13 cellular contexts compared by ENCODE assay signal in genomic region chr15:98805434-98806274, GRCh38.
DNase-seq lines count a peak whose midpoint lies in the region; TF ChIP-seq lines count a peak whose summit lies in the region.
"Had no signal": no experiment of that assay in that cellular context is flagged by ENCODE, and none has a peak within 500 bp of the region (broad histone marks: within the 10 kb centered on the region; RNA-seq: fewer than 3 reads in every experiment).

No MANE protein-coding gene starts in this region.

- H3K4me3 Mint-ChIP-seq in chondrocyte (ENCODE audit: unreplicated experiment) (no peak overlapping the region), osteocyte (ENCODE audit: unreplicated experiment) (no peak overlapping the region)

- no peak overlapping the region for H3K27ac ChIP-seq in Karpas-422 (ENCODE audit: low read length)
- H3K27ac ChIP-seq: KMS-11 had no signal

- no peaks in the 10 kb centered on the region for H3K36me3 Mint-ChIP-seq in chondrocyte (ENCODE audit: low read depth)
- peaks cover 2% of the 10 kb centered on the region for H3K36me3 Mint-ChIP-seq in osteocyte (ENCODE audit: unreplicated experiment)

- no peaks in the 10 kb centered on the region for H3K9me3 ChIP-seq in Karpas-422 (ENCODE audit: low read length)

- H3K27me3 Mint-ChIP-seq in chondrocyte (ENCODE audit: low read depth) (no peaks in the 10 kb centered on the region), osteocyte (ENCODE audit: unreplicated experiment) (no peaks in the 10 kb centered on the region)

- H3K4me1 ChIP-seq in Karpas-422 (ENCODE audit: low read length): no peaks in the 10 kb centered on the region

- no peaks in the 10 kb centered on the region for H3K27me3 ChIP-seq in Karpas-422 (ENCODE audit: low read length)

- H3K9ac ChIP-seq in Karpas-422 (ENCODE audit: low read length): no peak overlapping the region
- H3K9ac ChIP-seq: KMS-11 had no signal

- no peaks in the 10 kb centered on the region for H3K9me3 Mint-ChIP-seq in chondrocyte (ENCODE audit: low read depth)
- H3K9me3 Mint-ChIP-seq in osteocyte (ENCODE audit: unreplicated experiment): no peaks in the 10 kb centered on the region

- no peak overlapping the region for H2AFZ ChIP-seq in Karpas-422 (ENCODE audit: low read length)

- no peaks in the 10 kb centered on the region for H3K9me2 ChIP-seq in Karpas-422 (replicated peaks; ENCODE audit: insufficient read depth, low read length)

- no peaks in the 10 kb centered on the region for H3K36me3 ChIP-seq in Karpas-422 (ENCODE audit: insufficient read depth, low read length)

- H3K4me3 ChIP-seq in GM12864 (ENCODE audit: low read depth, low read length) (no peak overlapping the region), Karpas-422 (ENCODE audit: low read length) (no peak overlapping the region)
- H3K4me3 ChIP-seq: lung had no signal

- no peak overlapping the region for H3K4me2 ChIP-seq in Karpas-422 (ENCODE audit: low read depth, low read length, poor library complexity, severe bottlenecking)
- H3K4me2 ChIP-seq: KMS-11 had no signal

- H3K4me1 Mint-ChIP-seq in chondrocyte (ENCODE audit: low read depth): peaks cover 65% of the 10 kb centered on the region
- peaks cover 49% of the 10 kb centered on the region for H3K4me1 Mint-ChIP-seq in osteocyte (ENCODE audit: unreplicated experiment)

- DNase-seq in GM12864 (ENCODE audit: low read depth): no peak
- DNase-seq in Karpas-422: peak; percentile 44
- DNase-seq in chondrocyte (ENCODE audit: low spot score): no peak
- DNase-seq in osteocyte (ENCODE audit: extremely low spot score, unreplicated experiment): peak; percentile 76
- no peak for DNase-seq in activated T-cell treated with anti-CD3 and anti-CD28 coated beads, Interleukin-2, amount 50 U/mL, for 1 hour
- no peak for DNase-seq in cortex of kidney (lab: John Stamatoyannopoulos, UW)
- no peak for DNase-seq in cerebellar nuclear complex (lab: John Stamatoyannopoulos, UW)
- no peak for DNase-seq in stimulated activated CD4-positive, alpha-beta T cell treated with anti-CD3 and anti-CD28 coated beads, Interleukin-4, amount 100 ng/mL, for 4 hours
- DNase-seq: activated CD4-positive, alpha-beta T cell treated with anti-CD3 and anti-CD28 coated beads for 1 hour; DMS153 had no signal

- H4K20me1 ChIP-seq in Karpas-422 (ENCODE audit: insufficient read depth, low read depth, low read length): no peaks in the 10 kb centered on the region

- H3K27ac Mint-ChIP-seq in chondrocyte (ENCODE audit: unreplicated experiment) (peak overlapping the region; percentile 12), osteocyte (ENCODE audit: unreplicated experiment) (no peak overlapping the region)
- H3K27ac Mint-ChIP-seq: activated T-helper 2 cell treated with anti-CD3 and anti-CD28 coated beads, Interferon-gamma antibody, Interleukin-2, Interleukin-4, amounts not matched to agents 10 μg/mL and 5 μg/mL and 100 μg/mL, durations not matched to agents 14 hours and 24 hours and 36 hours had no signal

- peak; percentile 17 for TF ChIP-seq CTCF in GM12864 (IDR thresholded peaks at IDR 0.05; ENCODE audit: low read depth, low read length, missing control alignments)
- peak; percentile 40 for TF ChIP-seq CTCF in chondrocyte (IDR thresholded peaks at IDR 0.05)
- no peak for TF ChIP-seq CTCF in osteocyte (IDR thresholded peaks at IDR 0.05)

- H3K79me2 ChIP-seq in Karpas-422 (ENCODE audit: low read length): no peaks in the 10 kb centered on the region

Comparison
In these comparisons a context has a peak if more than half of its experiments do, and no peak if none do; other contexts are left out.
1. DNase-seq: peak in Karpas-422 (single experiment) and osteocyte (single experiment); none in GM12864 (single experiment), chondrocyte (single experiment), activated T-cell treated with anti-CD3 and anti-CD28 coated beads, Interleukin-2, amount 50 U/mL, for 1 hour (single experiment), cortex of kidney (single experiment), cerebellar nuclear complex (0 of 2) and stimulated activated CD4-positive, alpha-beta T cell treated with anti-CD3 and anti-CD28 coated beads, Interleukin-4, amount 100 ng/mL, for 4 hours (0 of 2).